8 cellular contexts compared by ENCODE assay signal in genomic region chr2:31523871-31524492, GRCh38. TPM values are rescaled to one million over a fixed set of nuclear protein-coding genes. Genes with fewer than 3 reads are reported as not detected.
DNase-seq lines count a peak whose midpoint lies in the region; ATAC-seq and TF ChIP-seq lines count a peak whose summit lies in the region.

No MANE protein-coding gene starts in this region.

- H3K9me3 Mint-ChIP-seq in activated CD4-positive, alpha-beta memory T cell treated with anti-CD3 and anti-CD28 coated beads, Interleukin-2, amount 10 ng/mL, durations not matched to agents 7 days and 5 days = no peaks in the 10 kb centered on the region

- no peaks in the 10 kb centered on the region for H3K36me3 Mint-ChIP-seq in activated CD4-positive, alpha-beta memory T cell treated with anti-CD3 and anti-CD28 coated beads, Interleukin-2, amount 10 ng/mL, durations not matched to agents 7 days and 5 days (ENCODE audit: low read depth)

- H3K4me3 ChIP-seq in epithelial cell of proximal tubule (ENCODE audit: low read depth, low read length) = no peak overlapping the region

- H3K4me3 Mint-ChIP-seq in activated CD4-positive, alpha-beta memory T cell treated with anti-CD3 and anti-CD28 coated beads, Interleukin-2, amount 10 ng/mL, durations not matched to agents 7 days and 5 days = no peak overlapping the region

- H3K27ac Mint-ChIP-seq in activated CD4-positive, alpha-beta memory T cell treated with anti-CD3 and anti-CD28 coated beads, Interleukin-2, amount 10 ng/mL, durations not matched to agents 7 days and 5 days = no peak overlapping the region

- CTCF ChIA-PET in activated CD4-positive, alpha-beta memory T cell treated with anti-CD3 and anti-CD28 coated beads, Interleukin-2, amount 10 ng/mL, durations not matched to agents 7 days and 5 days (lab: Charles Lee) = interaction anchor here (1.0 to 1.9 kb wide), 4 partner anchors 10 to 812 kb away, joined by 4 to 6 read pairs (median 5); no protein-coding TSS in a partner anchor

- no peaks in the 10 kb centered on the region for H3K4me1 Mint-ChIP-seq in activated CD4-positive, alpha-beta memory T cell treated with anti-CD3 and anti-CD28 coated beads, Interleukin-2, amount 10 ng/mL, durations not matched to agents 7 days and 5 days

- POLR2A ChIA-PET in activated CD4-positive, alpha-beta memory T cell treated with anti-CD3 and anti-CD28 coated beads, Interleukin-2, amount 10 ng/mL, durations not matched to agents 7 days and 5 days (lab: Charles Lee) = no interaction called here

- peaks cover 21% of the 10 kb centered on the region for H3K27me3 Mint-ChIP-seq in activated CD4-positive, alpha-beta memory T cell treated with anti-CD3 and anti-CD28 coated beads, Interleukin-2, amount 10 ng/mL, durations not matched to agents 7 days and 5 days

- TF ChIP-seq CTCF in epithelial cell of proximal tubule (conservative IDR thresholded peaks at IDR 0.05; ENCODE audit: low read depth, low read length) (peak; percentile 77), omental fat pad (IDR thresholded peaks at IDR 0.05) (no peak)

- in situ Hi-C loops in Caki2 (cut with HindIII; ENCODE audit: low pct_unique_long_range_greater_than_20kb, low sequenced_read_pairs) = no loop called here

- peak; percentile 56 for ATAC-seq in GM21723 (IDR thresholded peaks at IDR 0.05; ENCODE audit: unreplicated experiment)
- ATAC-seq in omental fat pad (ENCODE audit: low FRiP score) = no peak
- no peak for ATAC-seq in GM18861 (IDR thresholded peaks at IDR 0.05; ENCODE audit: unreplicated experiment)

- DNase-seq in Caki2 (ENCODE audit: low read depth) (peak; percentile 44), NCI-H446 (lab: John Stamatoyannopoulos, UW) (peak; percentile 19 to 68), epithelial cell of proximal tubule (ENCODE audit: low read depth) (no peak), omental fat pad (ENCODE audit: low spot score) (peak; percentile 35), ureter (ENCODE audit: low spot score) (peak; percentile 50)
- DNase-seq in activated CD4-positive, alpha-beta memory T cell treated with anti-CD3 and anti-CD28 coated beads, Interleukin-2, amount 10 ng/mL, durations not matched to agents 7 days and 5 days = peak; percentile 48

RNA-seq across cellular contexts. Expression of gene SRD5A2, which starts 56.8 kb away (rescaled TPM):
- total RNA-seq in Caki2 (2014; rRNA removed; shearing (Covaris generic); ENCODE audit: low replicate concordance) = not detected in 2 replicates
- total RNA-seq in activated CD4-positive, alpha-beta memory T cell treated with anti-CD3 and anti-CD28 coated beads, Interleukin-2, amount 10 ng/mL, durations not matched to agents 7 days and 5 days = not detected
- total RNA-seq in epithelial cell of proximal tubule = under 0.01 TPM in 1 of 2 replicates, not detected in the other
- total RNA-seq in omental fat pad = not detected
- 0.65 TPM for total RNA-seq in ureter
